In genomic region chr1:34852677-34853217, GRCh38 we compare ENCODE assay signal across 8 cellular contexts. TPM values are rescaled to one million over a fixed set of nuclear protein-coding genes. Genes with fewer than 3 reads are reported as not detected.
DNase-seq lines count a peak whose midpoint lies in the region; ATAC-seq, FAIRE-seq and TF ChIP-seq lines count a peak whose summit lies in the region.

No MANE protein-coding gene starts in this region.

- H3K4me1 Mint-ChIP-seq in mesothelial cell of epicardium, result no peaks in the 10 kb centered on the region

- DNase-seq in D341Med (ENCODE audit: low spot score), result peak; percentile 91
- DNase-seq in HUDEP-2 (lab: John Stamatoyannopoulos, UW; ENCODE audit: unreplicated experiment in 76 of 76), result peak in 74 of 76 experiments; percentile 10 to 95 (median 85)
- peak; percentile 78 for DNase-seq in NK-92 treated with Interleukin-12 subunit alpha and Interleukin-12 subunit beta, amount 100 ng/mL, for 24 hours (lab: John Stamatoyannopoulos, UW)
- DNase-seq in activated CD8-positive, alpha-beta memory T cell treated with anti-CD3 and anti-CD28 coated beads for 24 hours, result peak; percentile 93
- DNase-seq in mesothelial cell of epicardium (ENCODE audit: low spot score in 2 of 2, unreplicated experiment in 2 of 2), result peak; percentile 54 to 84
- peak; percentile 82 to 84 for DNase-seq in stimulated activated CD8-positive, alpha-beta memory T cell treated with anti-CD3 and anti-CD28 coated beads, Interleukin-15, amount 100 ng/mL, for 48 hours (ENCODE audit: low read depth in 2 of 2)

- no peak overlapping the region for H3K27ac Mint-ChIP-seq in mesothelial cell of epicardium

- H3K9me3 Mint-ChIP-seq in mesothelial cell of epicardium, result no peaks in the 10 kb centered on the region

- peak; percentile 88 for TF ChIP-seq CTCF in mesothelial cell of epicardium (IDR thresholded peaks at IDR 0.05; ENCODE audit: unreplicated experiment)

- H3K4me3 Mint-ChIP-seq in mesothelial cell of epicardium, result no peak overlapping the region

- peak; percentile 92 for ATAC-seq in GM21447 (IDR thresholded peaks at IDR 0.05; ENCODE audit: unreplicated experiment)

- no peaks in the 10 kb centered on the region for H3K27me3 Mint-ChIP-seq in mesothelial cell of epicardium (ENCODE audit: low read depth)

- peaks cover 15% of the 10 kb centered on the region for H3K36me3 Mint-ChIP-seq in mesothelial cell of epicardium

- peak; percentile 41 for FAIRE-seq in endometrium (lab: Jason Lieb, UNC)

RNA-seq across cellular contexts. Expression of gene SMIM12, which starts 6.8 kb away (rescaled TPM):
- total RNA-seq in mesothelial cell of epicardium, result 24.3 to 27.4 TPM (median 24.6 TPM) in 3 replicates

RNA-seq across cellular contexts. Expression of gene GJA4, which starts 59.9 kb away (rescaled TPM):
- not detected in 3 replicates for total RNA-seq in mesothelial cell of epicardium

Comparison
In these comparisons a context has a peak if more than half of its experiments do, and no peak if none do; other contexts are left out.
1. Peak in every context shown above with its lines: DNase-seq and ATAC-seq.